ENCODE assay signal across 20 cellular contexts in the genomic region with DNA sequence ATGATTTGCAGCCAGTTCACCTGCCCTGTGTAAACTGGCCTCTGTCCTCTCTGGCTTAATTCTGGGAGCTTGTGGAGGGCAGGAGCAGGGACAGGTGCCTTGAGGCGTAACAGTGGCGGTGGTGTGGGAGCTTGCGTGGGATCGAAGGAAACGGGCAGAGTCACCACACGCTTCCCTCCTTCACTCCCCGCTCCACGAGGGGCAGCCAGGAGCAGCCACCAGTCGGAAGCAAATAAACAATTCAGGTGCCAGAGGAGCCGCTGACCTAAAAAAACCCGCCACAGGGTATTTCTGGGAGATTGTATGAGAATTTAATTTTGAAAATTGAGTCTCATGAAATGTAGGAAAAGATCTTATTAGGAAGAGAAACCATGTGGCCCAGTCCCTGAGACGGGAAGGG.
"Had no signal": no experiment of that assay in that cellular context is flagged by ENCODE, and none has a peak within 500 bp of the region (broad histone marks: within the 10 kb centered on the region; RNA-seq: fewer than 3 reads in every experiment).

No MANE protein-coding gene starts in this region.

- H3K4me1 Mint-ChIP-seq: stimulated activated memory B cell treated with anti-CD40 and anti-IgM and Interleukin-4, amounts not matched to agents 10 μg/mL and 1 μg/mL and 100 μg/mL, for 72 hours; stimulated activated naive CD8-positive, alpha-beta T cell treated with anti-CD3 and anti-CD28 coated beads, Interleukin-15, amount 100 ng/mL, for 72 hours had no signal

- H3K27ac Mint-ChIP-seq: natural killer cell treated with Interleukin-12 subunit alpha and Interleukin-12 subunit beta and Interleukin-15 and Interleukin-18, amount 100 ng/mL, for 72 hours; stimulated activated memory B cell treated with anti-CD40 and anti-IgM and Interleukin-4, amounts not matched to agents 10 μg/mL and 1 μg/mL and 100 μg/mL, for 72 hours; type B pancreatic cell had no signal

- H3K36me3 Mint-ChIP-seq: natural killer cell treated with Interleukin-12 subunit alpha and Interleukin-12 subunit beta and Interleukin-15 and Interleukin-18, amount 100 ng/mL, for 72 hours; type B pancreatic cell had no signal

- H3K9me3 Mint-ChIP-seq: natural killer cell treated with Interleukin-12 subunit alpha and Interleukin-12 subunit beta and Interleukin-15 and Interleukin-18, amount 100 ng/mL, for 72 hours; stimulated activated memory B cell treated with anti-CD40 and anti-IgM and Interleukin-4, amounts not matched to agents 10 μg/mL and 1 μg/mL and 100 μg/mL, for 72 hours; stimulated activated naive CD8-positive, alpha-beta T cell treated with anti-CD3 and anti-CD28 coated beads, Interleukin-15, amount 100 ng/mL, for 72 hours; type B pancreatic cell had no signal

- H3K27me3 Mint-ChIP-seq: naive thymus-derived CD4-positive, alpha-beta T cell; natural killer cell treated with Interleukin-12 subunit alpha and Interleukin-12 subunit beta and Interleukin-15 and Interleukin-18, amount 100 ng/mL, for 72 hours; progenitor cell of endocrine pancreas; stimulated activated memory B cell treated with anti-CD40 and anti-IgM and Interleukin-4, amounts not matched to agents 10 μg/mL and 1 μg/mL and 100 μg/mL, for 72 hours; stimulated activated naive CD8-positive, alpha-beta T cell treated with anti-CD3 and anti-CD28 coated beads, Interleukin-15, amount 100 ng/mL, for 72 hours; type B pancreatic cell had no signal

- DNase-seq: islet precursor cell; left ventricle myocardium inferior; mesendoderm; midbrain; mucosa of descending colon; naive thymus-derived CD4-positive, alpha-beta T cell; ovary; right lobe of liver; stimulated activated CD4-positive, alpha-beta T cell treated with anti-CD3 and anti-CD28 coated beads, Interleukin-1b, Interleukin-23, amount 100 ng/mL, for 48 hours; stimulated activated CD4-positive, alpha-beta T cell treated with anti-CD3 and anti-CD28 coated beads, Interleukin-2, amount 100 ng/mL, for 48 hours; stimulated activated CD4-positive, alpha-beta T cell treated with anti-CD3 and anti-CD28 coated beads, Interleukin-4, amount 100 ng/mL, for 4 hours; stimulated activated CD8-positive, alpha-beta memory T cell treated with anti-CD3 and anti-CD28 coated beads, Interleukin-4, amount 100 ng/mL, for 48 hours; stimulated activated naive CD4-positive, alpha-beta T cell treated with Interleukin-2 at 50 U/mL for 16 hours; stimulated activated naive CD8-positive, alpha-beta T cell treated with anti-CD3 and anti-CD28 coated beads, Interleukin-15, amount 100 ng/mL, for 72 hours; substantia nigra; uterus had no signal

- H3K4me3 Mint-ChIP-seq: naive thymus-derived CD4-positive, alpha-beta T cell; natural killer cell treated with Interleukin-12 subunit alpha and Interleukin-12 subunit beta and Interleukin-15 and Interleukin-18, amount 100 ng/mL, for 72 hours; stimulated activated memory B cell treated with anti-CD40 and anti-IgM and Interleukin-4, amounts not matched to agents 10 μg/mL and 1 μg/mL and 100 μg/mL, for 72 hours; stimulated activated naive CD8-positive, alpha-beta T cell treated with anti-CD3 and anti-CD28 coated beads, Interleukin-15, amount 100 ng/mL, for 72 hours; type B pancreatic cell had no signal

- ATAC-seq: mucosa of descending colon; naive thymus-derived CD4-positive, alpha-beta T cell; natural killer cell treated with Interleukin-12 subunit alpha and Interleukin-12 subunit beta and Interleukin-15 and Interleukin-18, amount 100 ng/mL, for 72 hours; right lobe of liver; stimulated activated naive CD8-positive, alpha-beta T cell treated with anti-CD3 and anti-CD28 coated beads, Interleukin-15, amount 100 ng/mL, for 72 hours had no signal
